In the genomic region with DNA sequence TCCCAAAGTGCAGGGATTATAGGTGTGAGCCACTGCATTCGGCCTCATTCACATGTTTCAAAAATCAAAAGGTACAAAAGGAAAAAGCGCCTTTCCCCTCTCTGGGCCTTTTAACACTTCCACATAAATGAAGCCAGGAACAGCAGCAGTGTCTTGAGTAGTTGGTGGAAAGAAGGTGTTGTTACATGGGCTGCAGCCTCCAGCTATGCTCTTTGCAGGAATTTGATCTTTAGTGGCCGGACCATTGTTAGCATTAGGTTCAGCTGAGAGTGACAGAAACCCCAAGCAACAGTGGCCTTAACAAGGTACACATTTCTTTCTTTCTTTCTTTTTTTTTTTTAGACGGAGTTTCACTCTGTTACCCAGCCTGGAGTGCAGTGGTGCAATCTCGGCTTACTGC, we compare ENCODE assay signal across 17 cellular contexts. TPM values are rescaled to one million over a fixed set of nuclear protein-coding genes. Genes with fewer than 3 reads are reported as not detected.
DNase-seq lines count a peak whose midpoint lies in the region; ATAC-seq, FAIRE-seq and TF ChIP-seq lines count a peak whose summit lies in the region.
"Had no signal": no experiment of that assay in that cellular context is flagged by ENCODE, and none has a peak within 500 bp of the region (broad histone marks: within the 10 kb centered on the region; RNA-seq: fewer than 3 reads in every experiment).

No MANE protein-coding gene starts in this region.

- H3K4me2 ChIP-seq in H1 (ENCODE audit: insufficient read depth in 1 of 2, low read depth in 2 of 2, low read length in 2 of 2) (no peak overlapping the region; a peak in 1 of 4 replicates), mesendoderm (ENCODE audit: low read length) (no peak overlapping the region)

- no peak overlapping the region for H3K14ac ChIP-seq in H1 (ENCODE audit: insufficient read length)

- peaks cover 10 to 23% (median 14%) of the 10 kb centered on the region in 4 experiments for H3K4me1 ChIP-seq in H1 (replicated peaks in 1 of 4; ENCODE audit: control insufficient read depth in 3 of 4, insufficient read depth in 4 of 4, low read length in 3 of 4)
- H3K4me1 ChIP-seq in mesendoderm (ENCODE audit: control insufficient read depth, low read depth, low read length) = peaks cover 7% of the 10 kb centered on the region

- H3K36me3 ChIP-seq in H7 (replicated peaks; ENCODE audit: control insufficient read depth, insufficient read depth, low read length) = no peaks in the 10 kb centered on the region
- H3K36me3 ChIP-seq in H1 (ENCODE audit: control insufficient read depth in 2 of 4, insufficient read depth in 4 of 4, low read length in 3 of 4) = no peaks in the 10 kb centered on the region
- no peaks in the 10 kb centered on the region for H3K36me3 ChIP-seq in mesendoderm (ENCODE audit: control insufficient read depth, insufficient read depth, low read length)
- H3K36me3 ChIP-seq: HAP-1 had no signal

- H3K79me2 ChIP-seq in H1 (ENCODE audit: control insufficient read depth in 1 of 2, insufficient read depth in 2 of 2, low read length in 2 of 2) (no peaks in the 10 kb centered on the region), mesendoderm (ENCODE audit: control insufficient read depth, insufficient read depth, low read length) (no peaks in the 10 kb centered on the region)

- H3K27me3 ChIP-seq in H7 (ENCODE audit: control insufficient read depth, insufficient read depth, low read length) (no peaks in the 10 kb centered on the region), H1 (replicated peaks in 1 of 4; ENCODE audit: control insufficient read depth in 3 of 4, extremely low read depth in 1 of 4, insufficient read depth in 3 of 4, low read length in 3 of 4) (no peaks in the 10 kb centered on the region), mesendoderm (ENCODE audit: insufficient read depth, low read length, poor library complexity) (no peaks in the 10 kb centered on the region)

- no peak for TF ChIP-seq CTCF in H1 (IDR thresholded peaks at IDR 0.05; ENCODE audit: control extremely low read depth in 1 of 3, insufficient read depth in 1 of 3, low read depth in 1 of 3, low read length in 3 of 3)

- H3K9me3 ChIP-seq in H1 (ENCODE audit: insufficient read depth in 2 of 2, low read depth in 1 of 2, low read length in 1 of 2) = peaks cover 0 to 3% of the 10 kb centered on the region in 2 experiments; a peak in 1 of 4 replicates
- H3K9me3 ChIP-seq: HAP-1 had no signal

- H4K8ac ChIP-seq in H1 (ENCODE audit: extremely low read depth, insufficient read depth, low read length) = no peak overlapping the region
- no peak overlapping the region for H4K8ac ChIP-seq in mesendoderm (ENCODE audit: low read depth, low read length)

- H4K20me1 ChIP-seq in H1 (replicated peaks in 1 of 2; ENCODE audit: control insufficient read depth in 1 of 2, insufficient read depth in 2 of 2, low read length in 2 of 2) = peaks cover 0 to 3% of the 10 kb centered on the region in 2 experiments

- no peak overlapping the region for H2BK5ac ChIP-seq in H1 (ENCODE audit: low read depth, low read length)
- no peak overlapping the region for H2BK5ac ChIP-seq in mesendoderm (ENCODE audit: low read length)

- no peak overlapping the region for H2AK5ac ChIP-seq in H1 (ENCODE audit: low read depth, low read length)
- no peak overlapping the region for H2AK5ac ChIP-seq in mesendoderm (ENCODE audit: low read length)

- ATAC-seq in GM21825 (IDR thresholded peaks at IDR 0.05; ENCODE audit: unreplicated experiment) = no peak
- ATAC-seq: GM12878 had no signal

- no peak overlapping the region for H2BK120ac ChIP-seq in H1 (replicated peaks; ENCODE audit: low read depth, low read length)
- H2BK120ac ChIP-seq in mesendoderm (ENCODE audit: low read depth, low read length) = no peak overlapping the region

- H4K91ac ChIP-seq in H1 (replicated peaks; ENCODE audit: insufficient read length, low read length) = no peak overlapping the region

- H3K9ac ChIP-seq in H1 (replicated peaks in 1 of 4; ENCODE audit: extremely low read depth in 1 of 4, low read depth in 3 of 4, low read length in 3 of 4) (no peak overlapping the region), mesendoderm (ENCODE audit: low read length) (no peak overlapping the region)

- H2BK15ac ChIP-seq in H1 (ENCODE audit: low read length) = 0 out of 2 replicates have a peak overlapping the region, but pooled peaks have one; percentile 46
- no peak overlapping the region for H2BK15ac ChIP-seq in mesendoderm (replicated peaks; ENCODE audit: low read depth)

- H3K4ac ChIP-seq in H1 (replicated peaks; ENCODE audit: insufficient read length, low read depth, low read length) (no peak overlapping the region), mesendoderm (ENCODE audit: low read depth, low read length) (no peak overlapping the region)

- TF ChIP-seq RAD21 in H1 (IDR thresholded peaks at IDR 0.05 in 1 of 2, conservative IDR thresholded peaks at IDR 0.05 in 1 of 2; ENCODE audit: low read depth in 2 of 2, low read length in 2 of 2) = no peak

- H3K56ac ChIP-seq in H1 (replicated peaks; ENCODE audit: insufficient read length, low read depth, low read length) (no peak overlapping the region), mesendoderm (ENCODE audit: low read length) (no peak overlapping the region)

- H3K18ac ChIP-seq in H1 (ENCODE audit: extremely low read depth, low read length) (peak overlapping the region; percentile 1; the same call in 1 of the 2 replicates), mesendoderm (ENCODE audit: low read length) (no peak overlapping the region)

- WGBS in H1 (ENCODE audit: extremely low coverage in 1 of 2, insufficient coverage in 1 of 2, insufficient read length in 1 of 2, insufficient replicate concordance in 2 of 2, low coverage in 1 of 2, low lambda C conversion rate in 2 of 2, missing lambda C conversion rate in 1 of 2), 2 experiments = 86% methylated on average over 5 of the region's 5 CpGs; no CpG with 5 or more reads in 1 of the 2 experiments
- WGBS in mesendoderm (ENCODE audit: extremely low coverage, insufficient coverage, low lambda C conversion rate) = no CpG with 5 or more reads among the region's 5 CpGs

- TF ChIP-seq POLR2A in H1 (IDR thresholded peaks at IDR 0.05; ENCODE audit: control extremely low read depth in 1 of 2, low read depth in 2 of 2, low read length in 2 of 2) = no peak

- H2AFZ ChIP-seq in H1 (ENCODE audit: low read length) = no peak overlapping the region

- H3K23me2 ChIP-seq in H1 (ENCODE audit: low read depth, low read length) = no peaks in the 10 kb centered on the region

- no peak for FAIRE-seq in H1 (lab: Jason Lieb, UNC)
- FAIRE-seq: GM12878 had no signal

- H3K79me1 ChIP-seq in H1 (ENCODE audit: low read depth, low read length) (no peaks in the 10 kb centered on the region), mesendoderm (ENCODE audit: low read length) (no peaks in the 10 kb centered on the region)

- H2BK12ac ChIP-seq in H1 (ENCODE audit: low read depth, low read length) = no peak overlapping the region

- TF ChIP-seq EP300 in H1 (IDR thresholded peaks at IDR 0.05; ENCODE audit: borderline replicate concordance in 1 of 2, low read depth in 2 of 2, low read length in 2 of 2) = no peak

- H3K4me3 ChIP-seq in H7 (ENCODE audit: insufficient read depth, low read depth, low read length) (no peak overlapping the region), H1 (ENCODE audit: extremely low read depth in 1 of 4, insufficient read depth in 2 of 4, low read depth in 3 of 4, low read length in 4 of 4) (no peak overlapping the region), mesendoderm (ENCODE audit: low read length) (no peak overlapping the region)
- H3K4me3 ChIP-seq: GM12878, GM23248, HAP-1 had no signal

- CTCF ChIA-PET in H1 (lab: Charles Lee; ENCODE audit: partially characterized antibody) = interaction anchor here (0.9 to 1.9 kb wide), 4 partner anchors 25 to 81 kb away, joined by 3 to 11 read pairs (median 6); no protein-coding TSS in a partner anchor

- H4K5ac ChIP-seq in H1 (ENCODE audit: insufficient read length, low read depth, low read length) (no peak overlapping the region), mesendoderm (ENCODE audit: low read length) (no peak overlapping the region)

- H2BK20ac ChIP-seq in H1 (ENCODE audit: low read length) = no peak overlapping the region

- DNase-seq in H7 = peak; percentile 30
- DNase-seq in H1 (ENCODE audit: low read depth in 1 of 2, low spot score in 2 of 2) = no peak
- peak; percentile 48 for DNase-seq in mesendoderm
- no peak for DNase-seq in activated T-cell treated with anti-CD3 and anti-CD28 coated beads for 4 hours
- no peak for DNase-seq in amygdala (lab: John Stamatoyannopoulos, UW)
- DNase-seq: C1 segment of cervical spinal cord; Calu3; CD4-positive, alpha-beta memory T cell; COR-L47; DMS153; DND-41; GDM1; GM23248; HFFc6 had no signal

- POLR2A ChIA-PET in H1 (lab: Charles Lee; ENCODE audit: partially characterized antibody) = interaction anchor here (1.6 kb wide), 1 partner anchor 13 kb away, joined by 4 read pairs; no protein-coding TSS in a partner anchor

- no peak overlapping the region for H3K23ac ChIP-seq in H1 (ENCODE audit: insufficient read length)
- H3K23ac ChIP-seq in mesendoderm (ENCODE audit: low read length) = no peak overlapping the region

- H3K27ac ChIP-seq in H1 (ENCODE audit: low read depth, low read length) = no peak overlapping the region
- no peak overlapping the region for H3K27ac ChIP-seq in mesendoderm (ENCODE audit: low read depth, low read length)

TF ChIP-seq in H1, 55 proteins besides CTCF, POLR2A, EP300 and RAD21 (continues in another document):
- TF ChIP-seq GTF2F1 (IDR thresholded peaks at IDR 0.05; ENCODE audit: borderline replicate concordance, low read depth, low read length) (no peak), SP1 (IDR thresholded peaks at IDR 0.05; ENCODE audit: low read depth, low read length) (no peak), ASH2L (IDR thresholded peaks at IDR 0.05; ENCODE audit: low read length) (no peak), BACH1 (IDR thresholded peaks at IDR 0.05; ENCODE audit: low read length) (no peak), MAX (IDR thresholded peaks at IDR 0.05) (no peak), TCF12 (IDR thresholded peaks at IDR 0.05; ENCODE audit: low read depth, low read length) (no peak), CHD2 (IDR thresholded peaks at IDR 0.05; ENCODE audit: low read length) (no peak)

RNA-seq across cellular contexts. Expression of gene HS6ST1, which starts 59.1 kb away (rescaled TPM):
- total RNA-seq in H7 (2014; rRNA removed; shearing (Covaris generic)) = 76.3 and 102 TPM in 2 replicates
- 72.8 and 74.6 TPM in 2 replicates for total RNA-seq in H1 (2021; fragmentation: NEBNext Ultra II Directional; extraction: Animal tissue kit (Norgen Biotek cat#: 25700))
- polyA plus RNA-seq in H1 (2011; rRNA removed) = 37.4 and 61.3 TPM in 2 replicates
- polyA plus RNA-seq in H1 (2011; cell fraction: cytosol; rRNA removed) = 37.9 TPM
- polyA plus RNA-seq in H1 (2011; cell fraction: nucleus; rRNA removed) = 51.0 TPM
- polyA plus RNA-seq in H1 (2012, experiment 1 of 2) = 44.2 to 60.1 TPM (median 56.3 TPM) in 4 replicates
- 57.3 TPM for polyA plus RNA-seq in H1 (2012, experiment 2 of 2)
- polyA plus RNA-seq in H1 (2013, experiment 1 of 2) = 41.0 TPM
- 45.1 TPM for polyA plus RNA-seq in H1 (2013, experiment 2 of 2)
- polyA minus RNA-seq in H1 (2011; rRNA and poly(A)+ RNA removed) = 26.9 and 34.9 TPM in 2 replicates
- polyA minus RNA-seq in H1 (2011; cell fraction: cytosol; rRNA and poly(A)+ RNA removed) = 49.1 TPM
- polyA minus RNA-seq in H1 (2011; cell fraction: nucleus; rRNA and poly(A)+ RNA removed) = 74.6 TPM
- 29.4 TPM for polyA plus RNA-seq in mesendoderm (2013, experiment 1 of 2)
- polyA plus RNA-seq in mesendoderm (2013, experiment 2 of 2) = 29.5 TPM

Comparison
In these comparisons a context has a peak if more than half of its experiments do, and no peak if none do; other contexts are left out.
1. DNase-seq: peak in H7 (single experiment) and mesendoderm (single experiment); none in H1 (0 of 2), activated T-cell treated with anti-CD3 and anti-CD28 coated beads for 4 hours (single experiment) and amygdala (0 of 56).